Comparison of ENCODE assay signal across 20 cellular contexts in the genomic region with DNA sequence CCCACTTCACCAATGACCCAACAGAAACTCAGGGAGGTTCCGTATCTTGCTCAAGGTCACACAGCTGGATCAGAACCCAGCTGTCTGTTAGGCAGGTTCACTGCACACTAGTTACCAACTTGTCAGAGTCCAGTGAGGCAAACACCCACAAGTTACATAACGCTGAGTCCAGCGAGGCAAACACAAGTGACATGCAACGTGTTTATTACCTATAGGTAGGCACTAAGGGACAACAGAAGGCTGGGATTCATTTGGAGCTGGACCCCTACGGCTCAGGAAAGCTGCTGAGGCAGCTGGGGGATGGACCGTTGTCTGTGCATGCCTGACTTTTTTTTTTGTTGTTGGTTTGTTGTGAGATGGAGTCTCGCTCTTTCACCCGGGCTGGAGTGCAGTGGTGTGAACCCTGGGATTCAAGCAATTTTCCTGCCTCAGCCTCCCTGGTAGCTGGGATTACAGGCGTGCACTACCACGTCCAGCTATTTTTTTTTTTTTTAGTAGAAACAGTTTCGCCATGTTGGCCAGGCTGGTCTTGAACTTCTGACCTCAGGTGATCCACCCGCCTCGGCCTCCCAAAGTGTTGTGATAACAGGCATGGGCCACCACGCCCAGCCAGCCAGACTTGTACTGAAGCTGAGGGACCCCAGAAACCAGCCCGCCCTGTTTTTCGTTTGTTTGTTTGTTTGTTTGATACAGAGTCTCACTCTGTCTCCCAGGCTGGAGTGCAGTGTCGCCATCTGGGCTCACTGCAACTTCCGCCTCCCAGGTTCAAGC. TPM values are rescaled to one million over a fixed set of nuclear protein-coding genes. Genes with fewer than 3 reads are reported as not detected.
DNase-seq lines count a peak whose midpoint lies in the region; ATAC-seq and TF ChIP-seq lines count a peak whose summit lies in the region.
"Had no signal": no experiment of that assay in that cellular context is flagged by ENCODE, and none has a peak within 500 bp of the region (broad histone marks: within the 10 kb centered on the region; RNA-seq: fewer than 3 reads in every experiment).

No MANE protein-coding gene starts in this region.

- H3K36me3 ChIP-seq in duodenal mucosa (ENCODE audit: control insufficient read depth in 1 of 2, insufficient read depth in 2 of 2, low read length in 2 of 2) (peaks cover 6 to 16% of the 10 kb centered on the region in 2 donors), mucosa of descending colon (ENCODE audit: low read depth) (no peaks in the 10 kb centered on the region), transverse colon (no peaks in the 10 kb centered on the region)
- H3K36me3 ChIP-seq: BE2C had no signal

- ATAC-seq in mucosa of descending colon (peak; percentile 5), GM18511 (IDR thresholded peaks at IDR 0.05; ENCODE audit: unreplicated experiment) (no peak)
- ATAC-seq: activated T-cell treated with anti-CD3 and anti-CD28 coated beads, Interleukin-2, amount 50 U/mL, for 72 hours; effector memory CD8-positive, alpha-beta T cell had no signal

- H3K9ac ChIP-seq in duodenal mucosa (ENCODE audit: low read depth in 1 of 2, low read length in 2 of 2) = peak overlapping the region; percentile 14 to 15

- H3K27ac ChIP-seq in duodenal mucosa (ENCODE audit: low read depth, low read length) (no peak overlapping the region), transverse colon (peak overlapping the region; percentile 57 to 73 (median 61))
- H3K27ac ChIP-seq: ascending aorta, upper lobe of left lung had no signal

- H3K9me3 ChIP-seq in duodenal mucosa (ENCODE audit: control insufficient read depth in 1 of 2, low read length in 2 of 2) (no peaks in the 10 kb centered on the region), mucosa of descending colon (no peaks in the 10 kb centered on the region), transverse colon (no peaks in the 10 kb centered on the region)
- H3K9me3 ChIP-seq: ascending aorta, BE2C, upper lobe of left lung had no signal

- TF ChIP-seq POLR2A in transverse colon (IDR thresholded peaks at IDR 0.05) = peak; percentile 70

- no peaks in the 10 kb centered on the region for H3K27me3 ChIP-seq in duodenal mucosa (ENCODE audit: control insufficient read depth in 1 of 2, insufficient read depth in 2 of 2, low read length in 2 of 2)
- H3K27me3 ChIP-seq in transverse colon = no peaks in the 10 kb centered on the region
- H3K27me3 ChIP-seq: ascending aorta, upper lobe of left lung had no signal

- TF ChIP-seq EP300 in transverse colon (IDR thresholded peaks at IDR 0.05; ENCODE audit: low read depth) = no peak

- WGBS in transverse colon (ENCODE audit: low coverage in 1 of 2), 2 donors = 75% methylated on average over 15 of the region's 18 CpGs; no CpG with 5 or more reads in 1 of the 2 donors

- intact Hi-C loops in mucosa of descending colon (cut with DNase I, micrococcal nuclease) (no loop called here), transverse colon (cut with DNase I; ENCODE audit: low total_unique reads) (no loop called here)

- DNase-seq in NCI-H2171 treated with DMSO at 0.1 percent for 48 hours (lab: John Stamatoyannopoulos, UW) (peak; percentile 52), NCI-H2171 (lab: John Stamatoyannopoulos, UW) (no peak), mucosa of descending colon (peak; percentile 41 to 66 (median 50)), transverse colon (peak; percentile 58), NCI-H1417 treated with DMSO at 0.1 percent for 48 hours (lab: John Stamatoyannopoulos, UW) (no peak), SKM-1 treated with dmso at 0.1 percent for 144 hours (lab: John Stamatoyannopoulos, UW; ENCODE audit: unreplicated experiment) (no peak)
- DNase-seq: activated naive CD4-positive, alpha-beta T cell treated with anti-CD3 and anti-CD28 coated beads, Interleukin-2, amount 50 U/mL, for 16 hours; activated T-cell treated with anti-CD3 and anti-CD28 coated beads, Interleukin-2, amount 50 U/mL, for 72 hours; BE2C; effector memory CD8-positive, alpha-beta T cell; NCI-H1436; NCI-H526; upper lobe of left lung had no signal

- H3K4me1 ChIP-seq in duodenal mucosa (ENCODE audit: control insufficient read depth in 1 of 2, insufficient read depth in 2 of 2, low read length in 2 of 2) (peaks cover 19 to 20% of the 10 kb centered on the region in 2 donors), mucosa of descending colon (ENCODE audit: low read depth) (peaks cover 19% of the 10 kb centered on the region), transverse colon (peaks cover 10 to 37% (median 22%) of the 10 kb centered on the region in 4 donors)
- H3K4me1 ChIP-seq: BE2C had no signal

- H3K4me3 ChIP-seq in duodenal mucosa (ENCODE audit: low read depth in 1 of 2, low read length in 2 of 2) = peak overlapping the region; percentile 51 to 53
- no peak overlapping the region for H3K4me3 ChIP-seq in mucosa of descending colon
- peak overlapping the region in 2 of 4 donors; percentile 15 to 39 for H3K4me3 ChIP-seq in transverse colon
- H3K4me3 ChIP-seq: ascending aorta, lung, upper lobe of left lung had no signal

- in situ Hi-C loops in transverse colon (cut with MboI; ENCODE audit: low pct_ligation_motif_present in 1 of 4, low pct_unique_long_range_greater_than_20kb in 1 of 4, low sequenced_read_pairs in 3 of 4) = no loop called here

- TF ChIP-seq CTCF in mucosa of descending colon (IDR thresholded peaks at IDR 0.05) = no peak
- TF ChIP-seq CTCF in transverse colon (IDR thresholded peaks at IDR 0.05) = no peak

RNA-seq across cellular contexts. Expression of a gene that starts 1.9 kb away (rescaled TPM):
- total RNA-seq in mucosa of descending colon (10 to 100 TPM; 35.9 to 38.2 (median 37.7) TPM), transverse colon (10 to 100 TPM; 19.1 to 35.6 (median 28.2) TPM)

RNA-seq across cellular contexts. Expression of a gene that starts 8.1 kb away (rescaled TPM):
- total RNA-seq in mucosa of descending colon = 10 to 100 TPM in 1 of 3 donors, 1 to 10 TPM in 2; 4.6 to 15.3 (median 5.8) TPM
- total RNA-seq in transverse colon = 10 to 100 TPM in 3 of 4 donors, 1 to 10 TPM in 1; 9.6 to 59.8 (median 19.7) TPM
- total RNA-seq: activated T-cell treated with anti-CD3 and anti-CD28 coated beads, Interleukin-2, amount 50 U/mL, for 72 hours; ascending aorta; fibroblast of lung; glomerular endothelial cell; MCF 10A had no signal

RNA-seq across cellular contexts. Expression of a gene that starts 31.5 kb away (rescaled TPM):
- total RNA-seq in mucosa of descending colon (1 to 10 TPM; 1.6 to 3.4 (median 2.4) TPM), transverse colon (1 to 10 TPM in 2 of 4 donors, under 1 TPM in 1, not detected in 1; 0.64 to 3.7 (median 2.7) TPM)

RNA-seq across cellular contexts. Expression of a gene that starts 50.7 kb away (rescaled TPM):
- 100 to 1,000 TPM in 1 of 3 donors, 10 to 100 TPM in 2; 79.7 to 246 (median 99.4) TPM for total RNA-seq in mucosa of descending colon
- 100 to 1,000 TPM; 165 to 460 (median 190) TPM for total RNA-seq in transverse colon

RNA-seq across cellular contexts. Expression of a gene that starts 55.8 kb away (rescaled TPM):
- total RNA-seq in mucosa of descending colon (10 to 100 TPM; 16.2 to 40.0 (median 27.4) TPM), transverse colon (10 to 100 TPM; 19.2 to 95.7 (median 57.4) TPM)
- total RNA-seq: activated T-cell treated with anti-CD3 and anti-CD28 coated beads, Interleukin-2, amount 50 U/mL, for 72 hours; fibroblast of lung had no signal

Comparison
In these comparisons a context has a peak if more than half of its experiments do, and no peak if none do; other contexts are left out.
1. DNase-seq: peak in NCI-H2171 treated with DMSO at 0.1 percent for 48 hours (single experiment), mucosa of descending colon (3 of 3) and transverse colon (single experiment); none in NCI-H2171 (single experiment), NCI-H1417 treated with DMSO at 0.1 percent for 48 hours (single experiment) and SKM-1 treated with dmso at 0.1 percent for 144 hours (single experiment).